In the genomic region with DNA sequence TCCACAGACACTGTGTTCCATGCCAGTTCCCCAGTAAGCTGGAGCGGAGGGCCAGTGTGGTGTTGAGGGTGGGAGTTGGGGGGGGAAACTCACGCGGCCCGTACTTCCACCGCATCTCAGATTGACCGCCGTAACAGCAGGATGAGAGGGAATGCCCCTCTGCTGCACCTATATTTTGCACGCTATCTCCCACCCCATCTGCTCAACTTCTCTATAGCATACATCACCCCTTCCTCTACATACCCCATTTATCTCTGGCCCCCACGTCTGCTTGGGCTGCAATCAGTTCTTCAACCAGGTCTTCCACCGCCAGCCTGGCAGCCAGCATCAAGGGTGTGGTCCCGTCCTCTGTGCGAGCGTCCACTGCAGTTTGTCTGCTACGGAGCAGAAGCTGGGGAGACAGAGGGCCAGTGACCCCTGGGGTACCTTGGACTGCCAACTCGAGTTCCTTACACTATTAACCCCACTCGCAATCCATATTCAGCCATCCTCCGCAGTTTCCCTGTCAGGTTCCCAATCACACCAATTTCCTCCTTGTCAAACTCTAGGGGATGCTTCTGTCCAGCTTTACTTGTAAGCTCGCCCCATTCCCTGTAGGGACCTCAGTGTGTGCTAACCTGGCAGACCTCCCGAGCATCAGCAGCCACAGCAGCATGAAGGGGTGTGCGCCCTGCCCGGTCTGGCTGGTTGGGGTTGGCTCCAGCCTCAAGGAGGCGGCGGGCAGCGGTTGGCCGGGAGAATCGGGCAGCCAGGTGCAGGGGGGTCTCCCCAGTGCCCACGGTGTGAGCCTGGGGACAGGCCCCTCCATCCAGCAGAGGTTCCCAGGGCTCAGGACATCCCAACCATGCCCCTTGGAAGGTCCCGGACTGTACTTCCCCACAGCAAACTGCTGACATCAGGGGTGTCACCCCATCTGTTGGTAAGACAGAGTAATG, we compare ENCODE assay signal across 8 cellular contexts. TPM values are rescaled to one million over a fixed set of nuclear protein-coding genes. Genes with fewer than 3 reads are reported as not detected.
DNase-seq lines count a peak whose midpoint lies in the region; ATAC-seq, FAIRE-seq and TF ChIP-seq lines count a peak whose summit lies in the region.

No MANE protein-coding gene starts in this region.

- BruUV-seq in MCF 10A (replicated peaks; lab: Mats Ljungman, UMichigan): no TSS peak
- BruUV-seq in HepG2 (replicated peaks; lab: Mats Ljungman, UMichigan): no TSS peak

- TF ChIP-seq CTCF in BJ (IDR thresholded peaks at IDR 0.05; ENCODE audit: insufficient read depth, low read depth, low read length) (no peak), MCF 10A (IDR thresholded peaks at IDR 0.05; ENCODE audit: unreplicated experiment) (no peak), HepG2 (CRISPR knock-in tag; IDR thresholded peaks at IDR 0.05) (no peak)

- 83% methylated on average over 23 of the region's 28 CpGs for WGBS in HepG2 (ENCODE audit: low lambda C conversion rate)

- H3K4me2 ChIP-seq in HepG2 (ENCODE audit: low read depth, low read length): peak overlapping the region; percentile 99

- peak overlapping the region; percentile 81 for H3K4me3 ChIP-seq in BJ (ENCODE audit: low read depth, low read length)
- peak overlapping the region; percentile 71 for H3K4me3 ChIP-seq in MG63
- peak overlapping the region in 2 of 3 experiments; percentile 94 to 96; a peak in 4 of 6 replicates for H3K4me3 ChIP-seq in HepG2 (replicated peaks in 1 of 3; ENCODE audit: insufficient read depth in 1 of 3, low read depth in 2 of 3, low read length in 3 of 3)

- TF ChIP-seq POLR2A in HepG2 (IDR thresholded peaks at IDR 0.05; ENCODE audit: insufficient read depth in 1 of 2, low read depth in 2 of 2, low read length in 2 of 2): no peak

- no peaks in the 10 kb centered on the region for H4K20me1 ChIP-seq in HepG2 (ENCODE audit: insufficient read depth, low read length)

- in situ Hi-C loops in HepG2 (cut with HindIII; ENCODE audit: extremely low pct_ligation_motif_present, low pct_unique_long_range_greater_than_20kb): no loop called here

- TF ChIP-seq RAD21 in HepG2 (CRISPR knock-in tag; IDR thresholded peaks at IDR 0.05): no peak

- no peaks in the 10 kb centered on the region for H3K79me2 ChIP-seq in HepG2 (ENCODE audit: insufficient read depth, low read length)

- ATAC-seq in HepG2: no peak
- no peak for ATAC-seq in GM21786 (IDR thresholded peaks at IDR 0.05; ENCODE audit: unreplicated experiment)

- H3K27me3 ChIP-seq in BJ (ENCODE audit: control insufficient read depth, insufficient read depth, low read length) (peaks cover 1% of the 10 kb centered on the region), MG63 (no peaks in the 10 kb centered on the region), HepG2 (ENCODE audit: control insufficient read depth in 1 of 2, insufficient read depth in 2 of 2, low read length in 2 of 2) (peaks cover 2 to 13% of the 10 kb centered on the region in 2 experiments; a peak in 3 of 5 replicates)

- H3K36me3 Mint-ChIP-seq in MCF 10A (ENCODE audit: insufficient read depth, unreplicated experiment): no peaks in the 10 kb centered on the region

- H3K9me3 ChIP-seq in MG63: no peaks in the 10 kb centered on the region
- H3K9me3 ChIP-seq in HepG2 (ENCODE audit: low read length): no peaks in the 10 kb centered on the region

- peak overlapping the region; percentile 18 for H2AFZ ChIP-seq in HepG2 (ENCODE audit: low read length)

- peak overlapping the region; percentile 93 for H3K4me3 Mint-ChIP-seq in MCF 10A (ENCODE audit: unreplicated experiment)

- DNase-seq in BJ (ENCODE audit: low read depth) (no peak), MG63 (no peak), MCF 10A (ENCODE audit: unreplicated experiment) (no peak), HepG2 (ENCODE audit: low spot score) (no peak), superior temporal gyrus (ENCODE audit: extremely low spot score) (peak; percentile 48), LoVo (ENCODE audit: low spot score) (no peak), NCI-H1092 treated with DMSO at 0.1 percent for 48 hours (lab: John Stamatoyannopoulos, UW) (no peak)

- TF ChIP-seq EP300 in HepG2 (IDR thresholded peaks at IDR 0.05; ENCODE audit: low read depth in 2 of 2, low read length in 2 of 2): no peak
- no peak for TF ChIP-seq EP300 in HepG2 (CRISPR knock-in tag; IDR thresholded peaks at IDR 0.05; ENCODE audit: borderline replicate concordance)

- FAIRE-seq in HepG2 (lab: Jason Lieb, UNC): no peak

- CTCF ChIA-PET in BJ (lab: Yijun Ruan, JAX): interaction anchor here (0.6 to 1.5 kb wide), 5 partner anchors 10 to 406 kb away, joined by 3 to 5 read pairs (median 4); no protein-coding TSS in a partner anchor
- CTCF ChIA-PET in MCF 10A (lab: Yijun Ruan, JAX): interaction anchor here (0.6 to 0.7 kb wide), 2 partner anchors 15 to 940 kb away, joined by 3 to 4 read pairs; no protein-coding TSS in a partner anchor
- CTCF ChIA-PET in HepG2 (lab: Yijun Ruan, JAX; ENCODE audit: low intra/inter-chr PET ratio, low total read pairs): no interaction called here

- H3K27ac Mint-ChIP-seq in MCF 10A (ENCODE audit: low read depth, unreplicated experiment): peak overlapping the region; percentile 98

- peaks cover 54% of the 10 kb centered on the region for H3K4me1 ChIP-seq in HepG2 (ENCODE audit: insufficient read depth, low read length)

- H3K9me3 Mint-ChIP-seq in MCF 10A (ENCODE audit: unreplicated experiment): no peaks in the 10 kb centered on the region

- peak overlapping the region; percentile 98 for H3K27ac ChIP-seq in HepG2 (ENCODE audit: extremely low read length, insufficient read depth, low read length)

- POLR2A ChIA-PET in BJ (lab: Charles Lee): no interaction called here
- POLR2A ChIA-PET in MCF 10A (lab: Yijun Ruan, JAX): interaction anchor here (0.7 to 5.9 kb wide), 7 partner anchors 7 to 1075 kb away, joined by 3 to 112 read pairs (median 5); partner anchors contain the start of genes AGPAT1, ATF6B, RNF5 and RPS18
- POLR2A ChIA-PET in HepG2 (lab: Yijun Ruan, JAX): interaction anchor here (1.1 to 3.0 kb wide), 5 partner anchors 19 to 775 kb away, joined by 4 to 82 read pairs (median 8); partner anchors contain the start of genes AGPAT1, NEU1 and RNF5

- H3K9ac ChIP-seq in HepG2 (ENCODE audit: insufficient read depth, low read depth, low read length): peak overlapping the region; percentile 99

- H3K36me3 ChIP-seq in BJ (ENCODE audit: control insufficient read depth, insufficient read depth, low read length): no peaks in the 10 kb centered on the region
- no peaks in the 10 kb centered on the region for H3K36me3 ChIP-seq in MG63
- no peaks in the 10 kb centered on the region for H3K36me3 ChIP-seq in HepG2 (replicated peaks in 1 of 2; ENCODE audit: control insufficient read depth in 1 of 2, insufficient read depth in 2 of 2, low read length in 2 of 2)

- peaks cover 12% of the 10 kb centered on the region for H3K4me1 Mint-ChIP-seq in MCF 10A (ENCODE audit: insufficient read depth, unreplicated experiment)

- intact Hi-C loops in MCF 10A (cut with micrococcal nuclease) (no loop called here), HepG2 (cut with micrococcal nuclease; ENCODE audit: unreplicated experiment) (loop anchor here (5.0 kb wide), 2 partner anchors 35 to 80 kb away; no protein-coding TSS in a partner anchor)

- no peaks in the 10 kb centered on the region for H3K27me3 Mint-ChIP-seq in MCF 10A (ENCODE audit: insufficient read depth, unreplicated experiment)

RNA-seq across cellular contexts. Expression of gene GPSM3, which starts 4.5 kb away (rescaled TPM):
- polyA plus RNA-seq in BJ (2011; rRNA removed): 9.8 and 13.3 TPM in 2 replicates
- polyA minus RNA-seq in BJ (2011; rRNA and poly(A)+ RNA removed): 6.9 and 8.3 TPM in 2 replicates
- 0.10 and 0.20 TPM in 2 replicates for total RNA-seq in MG63 (2014; rRNA removed; shearing (Covaris generic); ENCODE audit: low replicate concordance)
- 0.71 and 0.84 TPM in 2 replicates for total RNA-seq in MCF 10A (2022)
- total RNA-seq in HepG2 (2016; rRNA removed; fragmentation: Illumina TruSeq; extraction: Trizol): 0.18 and 0.27 TPM in 2 replicates
- 0.44 and 0.81 TPM in 2 replicates for total RNA-seq in HepG2 (2016; cell fraction: cytosol; rRNA removed; fragmentation: Illumina TruSeq; extraction: Trizol; ENCODE audit: low read depth)
- 0.22 and 0.37 TPM in 2 replicates for total RNA-seq in HepG2 (2016; cell fraction: insoluble cytoplasmic fraction; rRNA removed; fragmentation: Illumina TruSeq; extraction: Trizol)
- 0.56 and 0.86 TPM in 2 replicates for total RNA-seq in HepG2 (2016; cell fraction: membrane; rRNA removed; fragmentation: Illumina TruSeq; extraction: Trizol)
- total RNA-seq in HepG2 (2016; cell fraction: nucleus; rRNA removed; fragmentation: Illumina TruSeq; extraction: Trizol): 0.37 TPM in 1 of 2 replicates, not detected in the other
- polyA plus RNA-seq in HepG2 (2011; rRNA removed): 6.2 and 7.5 TPM in 2 replicates
- 4.7 and 5.8 TPM in 2 replicates for polyA plus RNA-seq in HepG2 (2011; cell fraction: cytosol; rRNA removed)
- polyA plus RNA-seq in HepG2 (2011; cell fraction: nucleus; rRNA removed): 5.9 and 6.0 TPM in 2 replicates
- 3.3 and 4.1 TPM in 2 replicates for polyA plus RNA-seq in HepG2 (2012)
- polyA plus RNA-seq in HepG2 (2016; cell fraction: cytosol; fragmentation: Illumina TruSeq; extraction: Trizol; ENCODE audit: low read depth): 0.46 and 0.87 TPM in 2 replicates
- 0.22 and 0.38 TPM in 2 replicates for polyA plus RNA-seq in HepG2 (2016; cell fraction: insoluble cytoplasmic fraction; fragmentation: Illumina TruSeq; extraction: Trizol; ENCODE audit: low read depth)
- 0.89 and 1.0 TPM in 2 replicates for polyA plus RNA-seq in HepG2 (2016; cell fraction: membrane; fragmentation: Illumina TruSeq; extraction: Trizol; ENCODE audit: low read depth)
- 0.45 and 0.55 TPM in 2 replicates for polyA plus RNA-seq in HepG2 (2016; cell fraction: nucleus; fragmentation: Illumina TruSeq; extraction: Trizol; ENCODE audit: insufficient read depth, low read depth)
- 0.42 and 2.7 TPM in 2 replicates for polyA minus RNA-seq in HepG2 (2011; rRNA and poly(A)+ RNA removed; ENCODE audit: low replicate concordance)
- polyA minus RNA-seq in HepG2 (2011; cell fraction: cytosol; rRNA and poly(A)+ RNA removed): 1.2 and 1.7 TPM in 2 replicates
- 1.3 and 1.9 TPM in 2 replicates for polyA minus RNA-seq in HepG2 (2011; cell fraction: nucleus; rRNA and poly(A)+ RNA removed)

RNA-seq across cellular contexts. Expression of gene PBX2, which starts 6.9 kb away (rescaled TPM):
- 59.5 and 73.5 TPM in 2 replicates for polyA plus RNA-seq in BJ (2011; rRNA removed)
- polyA minus RNA-seq in BJ (2011; rRNA and poly(A)+ RNA removed): 19.9 and 41.0 TPM in 2 replicates
- 10.9 and 13.2 TPM in 2 replicates for total RNA-seq in MG63 (2014; rRNA removed; shearing (Covaris generic); ENCODE audit: low replicate concordance)
- 48.1 and 49.2 TPM in 2 replicates for total RNA-seq in MCF 10A (2022)
- 42.3 and 45.2 TPM in 2 replicates for total RNA-seq in HepG2 (2016; rRNA removed; fragmentation: Illumina TruSeq; extraction: Trizol)
- total RNA-seq in HepG2 (2016; cell fraction: cytosol; rRNA removed; fragmentation: Illumina TruSeq; extraction: Trizol; ENCODE audit: low read depth): 12.1 and 13.1 TPM in 2 replicates
- total RNA-seq in HepG2 (2016; cell fraction: insoluble cytoplasmic fraction; rRNA removed; fragmentation: Illumina TruSeq; extraction: Trizol): 42.9 and 44.9 TPM in 2 replicates
- 41.6 and 42.9 TPM in 2 replicates for total RNA-seq in HepG2 (2016; cell fraction: membrane; rRNA removed; fragmentation: Illumina TruSeq; extraction: Trizol)
- total RNA-seq in HepG2 (2016; cell fraction: nucleus; rRNA removed; fragmentation: Illumina TruSeq; extraction: Trizol): 25.7 and 31.6 TPM in 2 replicates
- 77.8 and 102 TPM in 2 replicates for polyA plus RNA-seq in HepG2 (2011; rRNA removed)
- 64.6 and 73.5 TPM in 2 replicates for polyA plus RNA-seq in HepG2 (2011; cell fraction: cytosol; rRNA removed)
- polyA plus RNA-seq in HepG2 (2011; cell fraction: nucleus; rRNA removed): 182 TPM in 2 replicates
- polyA plus RNA-seq in HepG2 (2012): 59.3 and 64.5 TPM in 2 replicates
- polyA plus RNA-seq in HepG2 (2016; cell fraction: cytosol; fragmentation: Illumina TruSeq; extraction: Trizol; ENCODE audit: low read depth): 13.4 and 14.0 TPM in 2 replicates
- polyA plus RNA-seq in HepG2 (2016; cell fraction: insoluble cytoplasmic fraction; fragmentation: Illumina TruSeq; extraction: Trizol; ENCODE audit: low read depth): 65.7 and 70.8 TPM in 2 replicates
- 43.5 and 44.8 TPM in 2 replicates for polyA plus RNA-seq in HepG2 (2016; cell fraction: membrane; fragmentation: Illumina TruSeq; extraction: Trizol; ENCODE audit: low read depth)
- polyA plus RNA-seq in HepG2 (2016; cell fraction: nucleus; fragmentation: Illumina TruSeq; extraction: Trizol; ENCODE audit: insufficient read depth, low read depth): 91.8 and 101 TPM in 2 replicates
- polyA minus RNA-seq in HepG2 (2011; rRNA and poly(A)+ RNA removed; ENCODE audit: low replicate concordance): 42.4 and 74.2 TPM in 2 replicates
- polyA minus RNA-seq in HepG2 (2011; cell fraction: cytosol; rRNA and poly(A)+ RNA removed): 34.8 and 36.8 TPM in 2 replicates
- polyA minus RNA-seq in HepG2 (2011; cell fraction: nucleus; rRNA and poly(A)+ RNA removed): 46.7 and 47.1 TPM in 2 replicates

RNA-seq across cellular contexts. Expression of gene AGER, which starts 12.9 kb away (rescaled TPM):
- polyA plus RNA-seq in BJ (2011; rRNA removed): 2.4 and 2.6 TPM in 2 replicates
- 0.36 and 1.00 TPM in 2 replicates for polyA minus RNA-seq in BJ (2011; rRNA and poly(A)+ RNA removed)
- 1.4 TPM in 1 of 2 replicates, not detected in the other for total RNA-seq in MG63 (2014; rRNA removed; shearing (Covaris generic); ENCODE audit: low replicate concordance)
- total RNA-seq in MCF 10A (2022): 8.0 and 8.4 TPM in 2 replicates
- total RNA-seq in HepG2 (2016; rRNA removed; fragmentation: Illumina TruSeq; extraction: Trizol): 0.41 and 1.9 TPM in 2 replicates
- 2.6 and 2.7 TPM in 2 replicates for total RNA-seq in HepG2 (2016; cell fraction: cytosol; rRNA removed; fragmentation: Illumina TruSeq; extraction: Trizol; ENCODE audit: low read depth)
- total RNA-seq in HepG2 (2016; cell fraction: insoluble cytoplasmic fraction; rRNA removed; fragmentation: Illumina TruSeq; extraction: Trizol): 0.62 and 1.6 TPM in 2 replicates
- 1.0 and 1.2 TPM in 2 replicates for total RNA-seq in HepG2 (2016; cell fraction: membrane; rRNA removed; fragmentation: Illumina TruSeq; extraction: Trizol)
- total RNA-seq in HepG2 (2016; cell fraction: nucleus; rRNA removed; fragmentation: Illumina TruSeq; extraction: Trizol): 2.8 and 4.0 TPM in 2 replicates
- polyA plus RNA-seq in HepG2 (2011; rRNA removed): 5.1 and 5.7 TPM in 2 replicates
- 0.83 and 1.4 TPM in 2 replicates for polyA plus RNA-seq in HepG2 (2011; cell fraction: cytosol; rRNA removed)
- polyA plus RNA-seq in HepG2 (2011; cell fraction: nucleus; rRNA removed): 50.1 and 67.3 TPM in 2 replicates
- 8.4 and 12.5 TPM in 2 replicates for polyA plus RNA-seq in HepG2 (2012)
- 1.2 and 1.8 TPM in 2 replicates for polyA plus RNA-seq in HepG2 (2016; cell fraction: cytosol; fragmentation: Illumina TruSeq; extraction: Trizol; ENCODE audit: low read depth)
- 0.76 and 1.1 TPM in 2 replicates for polyA plus RNA-seq in HepG2 (2016; cell fraction: insoluble cytoplasmic fraction; fragmentation: Illumina TruSeq; extraction: Trizol; ENCODE audit: low read depth)
- 1.5 and 1.9 TPM in 2 replicates for polyA plus RNA-seq in HepG2 (2016; cell fraction: membrane; fragmentation: Illumina TruSeq; extraction: Trizol; ENCODE audit: low read depth)
- 22.5 and 29.9 TPM in 2 replicates for polyA plus RNA-seq in HepG2 (2016; cell fraction: nucleus; fragmentation: Illumina TruSeq; extraction: Trizol; ENCODE audit: insufficient read depth, low read depth)
- 1.0 and 1.1 TPM in 2 replicates for polyA minus RNA-seq in HepG2 (2011; rRNA and poly(A)+ RNA removed; ENCODE audit: low replicate concordance)
- polyA minus RNA-seq in HepG2 (2011; cell fraction: cytosol; rRNA and poly(A)+ RNA removed): not detected in 2 replicates
- 5.3 and 9.2 TPM in 2 replicates for polyA minus RNA-seq in HepG2 (2011; cell fraction: nucleus; rRNA and poly(A)+ RNA removed)

RNA-seq across cellular contexts. Expression of gene RNF5, which starts 18.7 kb away (rescaled TPM):
- polyA plus RNA-seq in BJ (2011; rRNA removed): 40.2 and 44.4 TPM in 2 replicates
- polyA minus RNA-seq in BJ (2011; rRNA and poly(A)+ RNA removed): 16.2 and 22.9 TPM in 2 replicates
- 28.7 and 38.3 TPM in 2 replicates for total RNA-seq in MG63 (2014; rRNA removed; shearing (Covaris generic); ENCODE audit: low replicate concordance)
- 28.1 and 29.6 TPM in 2 replicates for total RNA-seq in MCF 10A (2022)
- total RNA-seq in HepG2 (2016; rRNA removed; fragmentation: Illumina TruSeq; extraction: Trizol): 98.0 and 107 TPM in 2 replicates
- total RNA-seq in HepG2 (2016; cell fraction: cytosol; rRNA removed; fragmentation: Illumina TruSeq; extraction: Trizol; ENCODE audit: low read depth): 51.1 and 51.5 TPM in 2 replicates
- total RNA-seq in HepG2 (2016; cell fraction: insoluble cytoplasmic fraction; rRNA removed; fragmentation: Illumina TruSeq; extraction: Trizol): 100 and 113 TPM in 2 replicates
- 81.3 and 84.1 TPM in 2 replicates for total RNA-seq in HepG2 (2016; cell fraction: membrane; rRNA removed; fragmentation: Illumina TruSeq; extraction: Trizol)
- total RNA-seq in HepG2 (2016; cell fraction: nucleus; rRNA removed; fragmentation: Illumina TruSeq; extraction: Trizol): 38.9 and 40.1 TPM in 2 replicates
- 117 and 131 TPM in 2 replicates for polyA plus RNA-seq in HepG2 (2011; rRNA removed)
- polyA plus RNA-seq in HepG2 (2011; cell fraction: cytosol; rRNA removed): 180 and 181 TPM in 2 replicates
- 49.7 and 51.1 TPM in 2 replicates for polyA plus RNA-seq in HepG2 (2011; cell fraction: nucleus; rRNA removed)
- 124 and 133 TPM in 2 replicates for polyA plus RNA-seq in HepG2 (2012)
- 72.5 TPM in 2 replicates for polyA plus RNA-seq in HepG2 (2016; cell fraction: cytosol; fragmentation: Illumina TruSeq; extraction: Trizol; ENCODE audit: low read depth)
- 150 and 151 TPM in 2 replicates for polyA plus RNA-seq in HepG2 (2016; cell fraction: insoluble cytoplasmic fraction; fragmentation: Illumina TruSeq; extraction: Trizol; ENCODE audit: low read depth)
- 109 and 112 TPM in 2 replicates for polyA plus RNA-seq in HepG2 (2016; cell fraction: membrane; fragmentation: Illumina TruSeq; extraction: Trizol; ENCODE audit: low read depth)
- 75.3 and 76.6 TPM in 2 replicates for polyA plus RNA-seq in HepG2 (2016; cell fraction: nucleus; fragmentation: Illumina TruSeq; extraction: Trizol; ENCODE audit: insufficient read depth, low read depth)
- polyA minus RNA-seq in HepG2 (2011; rRNA and poly(A)+ RNA removed; ENCODE audit: low replicate concordance): 64.0 and 99.2 TPM in 2 replicates
- 36.3 and 44.2 TPM in 2 replicates for polyA minus RNA-seq in HepG2 (2011; cell fraction: cytosol; rRNA and poly(A)+ RNA removed)
- 16.9 and 18.9 TPM in 2 replicates for polyA minus RNA-seq in HepG2 (2011; cell fraction: nucleus; rRNA and poly(A)+ RNA removed)

RNA-seq across cellular contexts. Expression of gene AGPAT1, which starts 21.1 kb away (rescaled TPM):
- polyA plus RNA-seq in BJ (2011; rRNA removed) (117 and 158 TPM in 2 replicates), HepG2 (2011; rRNA removed) (139 and 164 TPM in 2 replicates)
- 114 and 212 TPM in 2 replicates for polyA minus RNA-seq in BJ (2011; rRNA and poly(A)+ RNA removed)
- 22.8 and 24.8 TPM in 2 replicates for total RNA-seq in MG63 (2014; rRNA removed; shearing (Covaris generic); ENCODE audit: low replicate concordance)
- total RNA-seq in MCF 10A (2022) (37.8 and 43.4 TPM in 2 replicates), HepG2 (2016; rRNA removed; fragmentation: Illumina TruSeq; extraction: Trizol) (40.4 and 51.3 TPM in 2 replicates)
- 81.2 and 93.6 TPM in 2 replicates for total RNA-seq in HepG2 (2016; cell fraction: cytosol; rRNA removed; fragmentation: Illumina TruSeq; extraction: Trizol; ENCODE audit: low read depth)
- 33.4 and 51.4 TPM in 2 replicates for total RNA-seq in HepG2 (2016; cell fraction: insoluble cytoplasmic fraction; rRNA removed; fragmentation: Illumina TruSeq; extraction: Trizol)
- total RNA-seq in HepG2 (2016; cell fraction: membrane; rRNA removed; fragmentation: Illumina TruSeq; extraction: Trizol): 155 and 171 TPM in 2 replicates
- 32.0 and 35.9 TPM in 2 replicates for total RNA-seq in HepG2 (2016; cell fraction: nucleus; rRNA removed; fragmentation: Illumina TruSeq; extraction: Trizol)
- 172 and 177 TPM in 2 replicates for polyA plus RNA-seq in HepG2 (2011; cell fraction: cytosol; rRNA removed)
- polyA plus RNA-seq in HepG2 (2011; cell fraction: nucleus; rRNA removed): 110 and 131 TPM in 2 replicates
- 90.8 and 93.8 TPM in 2 replicates for polyA plus RNA-seq in HepG2 (2012)
- 243 and 265 TPM in 2 replicates for polyA plus RNA-seq in HepG2 (2016; cell fraction: cytosol; fragmentation: Illumina TruSeq; extraction: Trizol; ENCODE audit: low read depth)
- polyA plus RNA-seq in HepG2 (2016; cell fraction: insoluble cytoplasmic fraction; fragmentation: Illumina TruSeq; extraction: Trizol; ENCODE audit: low read depth): 72.4 and 91.5 TPM in 2 replicates
- 343 and 366 TPM in 2 replicates for polyA plus RNA-seq in HepG2 (2016; cell fraction: membrane; fragmentation: Illumina TruSeq; extraction: Trizol; ENCODE audit: low read depth)
- polyA plus RNA-seq in HepG2 (2016; cell fraction: nucleus; fragmentation: Illumina TruSeq; extraction: Trizol; ENCODE audit: insufficient read depth, low read depth): 92.4 and 99.1 TPM in 2 replicates
- polyA minus RNA-seq in HepG2 (2011; rRNA and poly(A)+ RNA removed; ENCODE audit: low replicate concordance): 171 and 334 TPM in 2 replicates
- 80.3 and 91.5 TPM in 2 replicates for polyA minus RNA-seq in HepG2 (2011; cell fraction: cytosol; rRNA and poly(A)+ RNA removed)
- polyA minus RNA-seq in HepG2 (2011; cell fraction: nucleus; rRNA and poly(A)+ RNA removed): 25.5 and 38.5 TPM in 2 replicates
